ENCODE assay signal across 9 cellular contexts in the genomic region with DNA sequence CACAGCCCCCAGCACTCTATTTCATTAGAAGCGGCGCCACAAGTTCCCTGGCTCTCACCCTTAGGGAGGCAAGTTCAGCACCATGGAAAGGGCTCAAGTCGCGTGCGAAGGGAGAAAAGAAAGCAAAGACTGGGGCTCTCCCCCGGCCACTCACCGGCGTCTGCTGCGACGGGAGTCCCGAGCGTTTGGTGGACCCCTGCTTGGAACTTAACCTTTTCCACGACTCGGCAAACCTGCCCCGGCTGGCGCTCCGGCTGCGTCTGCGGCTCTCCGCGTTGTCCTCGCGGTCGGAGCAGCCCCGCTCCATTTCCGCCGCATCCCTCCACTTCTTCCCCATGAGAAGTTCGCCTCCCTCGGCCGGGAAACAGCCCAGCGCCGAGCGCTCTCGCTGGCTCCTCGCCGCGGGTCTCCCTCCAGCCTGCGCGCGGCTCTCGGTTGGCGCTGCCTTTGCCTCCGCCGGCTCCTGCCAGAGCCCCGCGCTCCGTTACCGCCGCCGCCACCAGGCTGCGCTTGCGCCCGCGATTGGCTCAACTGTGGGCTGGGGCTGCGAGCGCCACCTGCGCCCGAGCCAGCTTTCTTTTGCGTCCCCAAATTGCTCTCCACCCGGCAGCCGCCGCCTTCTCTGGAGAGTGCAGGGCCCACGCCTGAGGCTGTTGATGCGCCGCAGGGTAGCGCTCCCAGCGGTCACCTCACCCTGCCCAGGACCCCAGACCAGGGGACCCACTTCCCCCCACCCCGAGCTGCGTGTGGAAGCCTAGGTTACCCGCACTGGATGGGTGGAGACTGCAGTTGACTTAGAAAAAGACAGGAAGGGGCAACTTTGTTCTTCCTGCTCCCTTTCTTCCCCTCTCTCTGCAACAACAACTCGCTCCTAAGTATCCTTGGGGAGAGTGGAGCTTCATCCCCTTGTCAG.
A peak's percentile ranks its signal among the peaks of the same experiment; 100 is the strongest.
DNase-seq lines count a peak whose midpoint lies in the region; ATAC-seq and TF ChIP-seq lines count a peak whose summit lies in the region.
"Had no signal": no experiment of that assay in that cellular context is flagged by ENCODE, and none has a peak within 500 bp of the region (broad histone marks: within the 10 kb centered on the region; RNA-seq: fewer than 3 reads in every experiment).

No MANE protein-coding gene starts in this region.

- H3K9me3 ChIP-seq in WERI-Rb-1 (ENCODE audit: severe bottlenecking) (no peaks in the 10 kb centered on the region), subcutaneous abdominal adipose tissue (ENCODE audit: control insufficient read depth in 5 of 5, low read length in 5 of 5) (peaks cover 0 to 7% (median 3%) of the 10 kb centered on the region in 5 donors)
- H3K9me3 ChIP-seq: neutrophil had no signal

- H3K4me1 ChIP-seq in KMS-11 (ENCODE audit: low read depth, poor library complexity, severe bottlenecking): no peaks in the 10 kb centered on the region
- peaks cover 0 to 12% (median 11%) of the 10 kb centered on the region in 5 donors for H3K4me1 ChIP-seq in subcutaneous abdominal adipose tissue (ENCODE audit: control insufficient read depth in 5 of 5, insufficient read depth in 5 of 5, low read length in 5 of 5)

- H2AFZ ChIP-seq in KMS-11 (ENCODE audit: low read depth): peak overlapping the region; percentile 59

- H3K36me3 ChIP-seq in KMS-11 (ENCODE audit: insufficient read depth) (no peaks in the 10 kb centered on the region), WERI-Rb-1 (no peaks in the 10 kb centered on the region), subcutaneous abdominal adipose tissue (ENCODE audit: control insufficient read depth in 5 of 5, insufficient read depth in 5 of 5, low read length in 5 of 5) (no peaks in the 10 kb centered on the region)
- H3K36me3 ChIP-seq: neutrophil had no signal

- H3K4me2 ChIP-seq in KMS-11: peak overlapping the region; percentile 19; the same call in 1 of the 2 replicates

- H3K27ac ChIP-seq in KMS-11: peak overlapping the region; percentile 32; the same call in 1 of the 2 replicates
- H3K27ac ChIP-seq in WERI-Rb-1: peak overlapping the region; percentile 60
- no peak overlapping the region for H3K27ac ChIP-seq in subcutaneous abdominal adipose tissue (ENCODE audit: low read depth, low read length)
- H3K27ac ChIP-seq: neutrophil had no signal

- no peaks in the 10 kb centered on the region for H4K20me1 ChIP-seq in KMS-11 (ENCODE audit: insufficient read depth)

- H3K9ac ChIP-seq in KMS-11 (no peak overlapping the region), subcutaneous abdominal adipose tissue (ENCODE audit: low read length in 5 of 5) (no peak overlapping the region)

- H3K27me3 ChIP-seq in KMS-11 (ENCODE audit: insufficient read depth, low read depth): no peaks in the 10 kb centered on the region
- no peaks in the 10 kb centered on the region for H3K27me3 ChIP-seq in WERI-Rb-1 (ENCODE audit: insufficient read depth, low read depth, severe bottlenecking)
- peaks cover 7 to 34% (median 28%) of the 10 kb centered on the region in 5 donors for H3K27me3 ChIP-seq in subcutaneous abdominal adipose tissue (ENCODE audit: control insufficient read depth in 5 of 5, insufficient read depth in 4 of 5, low read length in 5 of 5)

- TF ChIP-seq CTCF in KMS-11 (conservative IDR thresholded peaks at IDR 0.05; ENCODE audit: low read depth, low read length) (no peak), WERI-Rb-1 (IDR thresholded peaks at IDR 0.05; ENCODE audit: low read depth, low read length) (peak; percentile 64), epithelial cell of proximal tubule (conservative IDR thresholded peaks at IDR 0.05; ENCODE audit: low read depth, low read length) (peak; percentile 30)

- H3K79me2 ChIP-seq in KMS-11 (ENCODE audit: insufficient read depth, low read depth): no peaks in the 10 kb centered on the region

- DNase-seq in NCI-H1694 treated with DMSO at 0.1 percent for 48 hours (lab: John Stamatoyannopoulos, UW): peak; percentile 8
- no peak for DNase-seq in NCI-H1694 (lab: John Stamatoyannopoulos, UW)
- peak; percentile 86 for DNase-seq in WERI-Rb-1
- DNase-seq in epithelial cell of proximal tubule (ENCODE audit: low read depth): peak; percentile 3
- DNase-seq in middle frontal gyrus (ENCODE audit: extremely low spot score, low spot score): peak; percentile 14

- H3K4me3 ChIP-seq in KMS-11 (IDR thresholded peaks at IDR 0.05; ENCODE audit: insufficient read depth, low read depth, low read length) (no peak overlapping the region), WERI-Rb-1 (ENCODE audit: low read depth, low read length) (peak overlapping the region; percentile 63), epithelial cell of proximal tubule (ENCODE audit: low read depth, low read length) (peak overlapping the region; percentile 61), subcutaneous abdominal adipose tissue (ENCODE audit: low read depth in 1 of 5, low read length in 5 of 5) (peak overlapping the region; percentile 31 to 66 (median 64))

- ATAC-seq in GM21786 (IDR thresholded peaks at IDR 0.05; ENCODE audit: unreplicated experiment): peak; percentile 81
